Comparison of ENCODE assay signal across 13 cellular contexts in the genomic region with DNA sequence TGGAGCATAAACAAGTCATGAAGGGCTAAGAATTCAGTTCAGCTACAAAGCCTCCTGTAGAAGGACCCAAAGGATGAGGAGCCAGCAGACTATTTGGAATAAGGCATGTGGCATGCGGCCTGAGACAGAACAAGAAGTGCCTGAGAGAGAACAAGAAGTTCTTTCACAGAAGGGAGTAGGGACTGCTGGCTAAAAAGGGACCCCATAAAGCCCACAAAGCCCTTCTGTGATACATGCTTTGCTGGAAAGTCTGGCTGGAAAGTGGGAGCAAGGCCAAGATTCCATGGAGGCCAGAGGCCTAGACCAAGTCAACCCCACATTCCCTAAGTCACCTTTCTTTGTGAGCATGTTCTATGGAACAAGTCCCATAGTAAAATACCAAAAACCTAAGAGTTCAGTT. TPM values are rescaled to one million over a fixed set of nuclear protein-coding genes. Genes with fewer than 3 reads are reported as not detected.
A peak's percentile ranks its signal among the peaks of the same experiment; 100 is the strongest.
DNase-seq lines count a peak whose midpoint lies in the region; ATAC-seq and TF ChIP-seq lines count a peak whose summit lies in the region.
"Had no signal": no experiment of that assay in that cellular context is flagged by ENCODE, and none has a peak within 500 bp of the region (broad histone marks: within the 10 kb centered on the region; RNA-seq: fewer than 3 reads in every experiment).

No MANE protein-coding gene starts in this region.

- WGBS in heart right ventricle, 2 donors: 26 to 33% methylated on average over 1 of the region's 1 CpG
- WGBS in prostate gland: 13% methylated on average over 1 of the region's 1 CpG

- H3K27ac ChIP-seq in heart right ventricle: peak overlapping the region in 9 of 10 donors; percentile 10 to 80 (median 61)
- H3K27ac ChIP-seq in prostate gland: peak overlapping the region; percentile 37 to 46
- H3K27ac ChIP-seq: SK-N-MC had no signal

- H3K36me3 ChIP-seq in heart right ventricle: peaks cover 0 to 47% (median 19%) of the 10 kb centered on the region in 9 donors
- H3K36me3 ChIP-seq in prostate gland: peaks cover 3 to 5% of the 10 kb centered on the region in 2 donors

- H3K9me3 ChIP-seq in heart right ventricle (no peaks in the 10 kb centered on the region), prostate gland (no peaks in the 10 kb centered on the region)

- intact Hi-C loops in heart right ventricle (cut with DNase I) (loop anchor here in 1 of 10 donors (10.0 kb wide), 1 partner anchor 170 kb away; no protein-coding TSS in a partner anchor), prostate gland (cut with DNase I) (no loop called here), left colon (cut with DNase I, micrococcal nuclease) (no loop called here)

- TF ChIP-seq POLR2A in prostate gland (IDR thresholded peaks at IDR 0.05): no peak

- H3K4me3 ChIP-seq in heart right ventricle (no peak overlapping the region), prostate gland (no peak overlapping the region)
- H3K4me3 ChIP-seq: SK-N-MC had no signal

- peak; percentile 55 to 83 (median 60) for ATAC-seq in heart right ventricle
- ATAC-seq in left colon: no peak

- H3K27me3 ChIP-seq in heart right ventricle (no peaks in the 10 kb centered on the region), prostate gland (replicated peaks; ENCODE audit: insufficient read depth) (no peaks in the 10 kb centered on the region)

- in situ Hi-C loops in KBM-7 (cut with MboI; ENCODE audit: low pct_unique_long_range_greater_than_20kb, low sequenced_read_pairs): no loop called here

- H3K4me1 ChIP-seq in heart right ventricle: peaks cover 0 to 40% (median 18%) of the 10 kb centered on the region in 9 donors
- H3K4me1 ChIP-seq in prostate gland (replicated peaks): no peaks in the 10 kb centered on the region

- DNase-seq in AG08396 (ENCODE audit: low spot score) (peak; percentile 42), amniotic epithelial cell (ENCODE audit: low read depth) (peak; percentile 22), heart right ventricle (peak in 1 of 2 donors; percentile 27), prostate gland (ENCODE audit: low spot score) (peak; percentile 6), GOT3 (lab: John Stamatoyannopoulos, UW) (no peak), KBM-7 (no peak), activated gamma-delta T cell (lab: John Stamatoyannopoulos, UW) (no peak), left colon (no peak)
- DNase-seq: activated CD4-positive, alpha-beta T cell treated with anti-CD3 and anti-CD28 coated beads, Interleukin-2, amount 50 U/mL, for 48 hours; amniotic stem cell; Kasumi-1; NCI-H226 had no signal

- no peak for TF ChIP-seq CTCF in heart right ventricle (IDR thresholded peaks at IDR 0.05)
- no peak for TF ChIP-seq CTCF in prostate gland (IDR thresholded peaks at IDR 0.05)

RNA-seq across cellular contexts. Expression of a gene that starts 35.9 kb away (rescaled TPM):
- total RNA-seq in heart right ventricle (10 to 100 TPM; 23.5 to 36.9 (median 27.9) TPM), prostate gland (10 to 100 TPM; 29.8 to 52.8 TPM), left colon (10 to 100 TPM; 26.6 to 33.3 TPM)
- 10 to 100 TPM; 11.7 to 20.1 TPM for polyA plus RNA-seq in heart right ventricle

RNA-seq across cellular contexts. Expression of a gene that starts 41.9 kb away (rescaled TPM):
- total RNA-seq in heart right ventricle: 10 to 100 TPM; 13.8 to 24.2 (median 16.7) TPM
- 1 to 10 TPM; 6.4 to 9.8 TPM for polyA plus RNA-seq in heart right ventricle
- 100 to 1,000 TPM in 1 of 2 donors, 10 to 100 TPM in 1; 30.6 to 100 TPM for total RNA-seq in prostate gland
- 10 to 100 TPM; 36.9 to 40.8 TPM for total RNA-seq in left colon

Comparison
In these comparisons a context has a peak if more than half of its experiments do, and no peak if none do; other contexts are left out.
1. DNase-seq: peak in AG08396 (single experiment), amniotic epithelial cell (single experiment) and prostate gland (single experiment); none in GOT3 (single experiment), KBM-7 (single experiment), activated gamma-delta T cell (single experiment) and left colon (0 of 2).